ENCODE assay signal across 8 cellular contexts in genomic region chr20:45833883-45834796, GRCh38. TPM values are rescaled to one million over a fixed set of nuclear protein-coding genes. Genes with fewer than 3 reads are reported as not detected.
DNase-seq lines count a peak whose midpoint lies in the region; ATAC-seq and TF ChIP-seq lines count a peak whose summit lies in the region.

No MANE protein-coding gene starts in this region.

- peaks cover 36% of the 10 kb centered on the region for H3F3A ChIP-seq in PC-9 (ENCODE audit: insufficient read depth, low read depth)
- H3F3A ChIP-seq in neural progenitor cell (ENCODE audit: low read depth), result peaks cover 31% of the 10 kb centered on the region

- CTCF ChIA-PET in PC-9 (lab: Charles Lee), result no interaction called here

- H3K4me3 Mint-ChIP-seq in neural progenitor cell, result peak overlapping the region; percentile 82

- no peaks in the 10 kb centered on the region for H3K27me3 ChIP-seq in H7 (ENCODE audit: control insufficient read depth, insufficient read depth, low read length)
- no peaks in the 10 kb centered on the region for H3K27me3 ChIP-seq in PC-9 (ENCODE audit: insufficient read depth, low read depth)
- H3K27me3 ChIP-seq in neural progenitor cell, result no peaks in the 10 kb centered on the region
- H3K27me3 ChIP-seq in upper lobe of left lung, result no peaks in the 10 kb centered on the region

- H3K4me1 Mint-ChIP-seq in neural progenitor cell, result peaks cover 24% of the 10 kb centered on the region

- TF ChIP-seq CTCF in PC-9 (conservative IDR thresholded peaks at IDR 0.05), result no peak
- TF ChIP-seq CTCF in neural progenitor cell (IDR thresholded peaks at IDR 0.05), result no peak
- no peak for TF ChIP-seq CTCF in upper lobe of left lung (IDR thresholded peaks at IDR 0.05)

- no TSS peak for BruUV-seq in PC-9 (replicated peaks; lab: Mats Ljungman, UMichigan)

- H3K27ac ChIP-seq in PC-9 (no peak overlapping the region), neural progenitor cell (no peak overlapping the region), upper lobe of left lung (peak overlapping the region; percentile 86 to 93 (median 91))

- H3K9ac ChIP-seq in neural progenitor cell, result no peak overlapping the region

- peaks cover 9% of the 10 kb centered on the region for H3K36me3 ChIP-seq in H7 (replicated peaks; ENCODE audit: control insufficient read depth, insufficient read depth, low read length)
- H3K36me3 ChIP-seq in PC-9 (ENCODE audit: low read depth), result no peaks in the 10 kb centered on the region
- H3K36me3 ChIP-seq in neural progenitor cell, result no peaks in the 10 kb centered on the region
- peaks cover 0 to 4% (median 2%) of the 10 kb centered on the region in 4 donors for H3K36me3 ChIP-seq in upper lobe of left lung

- peak in 2 of 4 donors; percentile 47 to 72 for TF ChIP-seq POLR2A in upper lobe of left lung (IDR thresholded peaks at IDR 0.05)

- H3K4me1 ChIP-seq in PC-9 (replicated peaks; ENCODE audit: insufficient read depth) (peaks cover 18% of the 10 kb centered on the region), neural progenitor cell (peaks cover 13% of the 10 kb centered on the region), upper lobe of left lung (peaks cover 32 to 40% (median 34%) of the 10 kb centered on the region in 4 donors)

- no peak for TF ChIP-seq EP300 in upper lobe of left lung (IDR thresholded peaks at IDR 0.05)

- H3K79me2 ChIP-seq in PC-9 (ENCODE audit: low read depth) (no peaks in the 10 kb centered on the region), neural progenitor cell (ENCODE audit: low read depth) (peaks cover 10% of the 10 kb centered on the region)

- intact Hi-C loops in PC-9 (cut with micrococcal nuclease; ENCODE audit: unreplicated experiment), result no loop called here

- H2AFZ ChIP-seq in PC-9 (peak overlapping the region; percentile 77), neural progenitor cell (replicated peaks) (peak overlapping the region; percentile 85)

- H3K36me3 Mint-ChIP-seq in activated naive CD4-positive, alpha-beta T cell treated with anti-CD3 and anti-CD28 coated beads, Interleukin-2, amount 50 U/mL, for 72 hours, result no peaks in the 10 kb centered on the region
- no peaks in the 10 kb centered on the region for H3K36me3 Mint-ChIP-seq in neural progenitor cell

- H3K9me2 ChIP-seq in PC-9 (ENCODE audit: insufficient read depth), result no peaks in the 10 kb centered on the region

- POLR2A ChIA-PET in PC-9 (lab: Charles Lee; ENCODE audit: unreplicated experiment), result interaction anchor here (0.6 to 0.7 kb wide), 3 partner anchors 19 to 187 kb away, joined by 3 read pairs; no protein-coding TSS in a partner anchor

- no peaks in the 10 kb centered on the region for H4K20me1 ChIP-seq in PC-9 (ENCODE audit: insufficient read depth)
- H4K20me1 ChIP-seq in neural progenitor cell (ENCODE audit: low read depth), result peaks cover 3% of the 10 kb centered on the region

- peak; percentile 76 to 87 for ATAC-seq in activated naive CD4-positive, alpha-beta T cell treated with anti-CD3 and anti-CD28 coated beads, Interleukin-2, amount 50 U/mL, for 72 hours
- peak; percentile 85 to 87 for ATAC-seq in upper lobe of left lung (ENCODE audit: low FRiP score in 2 of 2)
- ATAC-seq in GM19395 (IDR thresholded peaks at IDR 0.05; ENCODE audit: unreplicated experiment), result no peak

- WGBS in upper lobe of left lung, 2 donors, result 6 to 9% methylated on average over 29 to 52 of the region's 71 CpGs

- H3K27me3 Mint-ChIP-seq in neural progenitor cell (ENCODE audit: insufficient read depth, low read depth), result peaks cover 4% of the 10 kb centered on the region

- no peaks in the 10 kb centered on the region for H3K9me3 Mint-ChIP-seq in activated naive CD4-positive, alpha-beta T cell treated with anti-CD3 and anti-CD28 coated beads, Interleukin-2, amount 50 U/mL, for 72 hours
- no peaks in the 10 kb centered on the region for H3K9me3 Mint-ChIP-seq in neural progenitor cell

- H3K4me2 ChIP-seq in PC-9, result peak overlapping the region; percentile 75
- H3K4me2 ChIP-seq in neural progenitor cell, result peak overlapping the region; percentile 79

- peak overlapping the region; percentile 76 for H3K4me3 ChIP-seq in H7 (ENCODE audit: insufficient read depth, low read depth, low read length)
- peak overlapping the region; percentile 62 for H3K4me3 ChIP-seq in PC-9
- peak overlapping the region; percentile 68 for H3K4me3 ChIP-seq in neural progenitor cell
- peak overlapping the region; percentile 62 to 91 (median 72) for H3K4me3 ChIP-seq in upper lobe of left lung

- no peaks in the 10 kb centered on the region for H3K9me3 ChIP-seq in PC-9 (ENCODE audit: insufficient read depth, low read depth)
- H3K9me3 ChIP-seq in neural progenitor cell (ENCODE audit: low read depth), result no peaks in the 10 kb centered on the region
- H3K9me3 ChIP-seq in upper lobe of left lung, result no peaks in the 10 kb centered on the region

- H3K27ac Mint-ChIP-seq in activated naive CD4-positive, alpha-beta T cell treated with anti-CD3 and anti-CD28 coated beads, Interleukin-2, amount 50 U/mL, for 72 hours, result no peak overlapping the region
- no peak overlapping the region for H3K27ac Mint-ChIP-seq in neural progenitor cell

- peak; percentile 79 for DNase-seq in AG08395 (ENCODE audit: low spot score)
- DNase-seq in H7, result peak; percentile 99
- peak; percentile 30 to 71 for DNase-seq in PC-9
- peak in 1 of 2 donors; percentile 65 for DNase-seq in activated naive CD4-positive, alpha-beta T cell treated with anti-CD3 and anti-CD28 coated beads, Interleukin-2, amount 50 U/mL, for 72 hours (ENCODE audit: low spot score in 2 of 2)
- peak; percentile 72 for DNase-seq in globus pallidus (ENCODE audit: low spot score)
- DNase-seq in neural progenitor cell (ENCODE audit: low spot score), result peak; percentile 85
- peak; percentile 83 to 94 for DNase-seq in upper lobe of left lung

RNA-seq across cellular contexts. Expression of gene SNX21, which starts 0.5 kb away (rescaled TPM):
- 22.5 and 22.7 TPM in 2 replicates for total RNA-seq in H7 (2014; rRNA removed; shearing (Covaris generic))
- total RNA-seq in PC-9 (2021) (9.8 and 13.3 TPM in 2 replicates), neural progenitor cell (ENCODE audit: low replicate concordance) (12.2 and 18.9 TPM in 2 replicates), upper lobe of left lung (100 to 1,000 TPM in 1 of 6 donors, 10 to 100 TPM in 5; 23.9 to 117 (median 52.9) TPM)
- total RNA-seq in activated naive CD4-positive, alpha-beta T cell treated with anti-CD3 and anti-CD28 coated beads, Interleukin-2, amount 50 U/mL, for 72 hours, result 1 to 10 TPM; 2.1 to 2.5 TPM

RNA-seq across cellular contexts. Expression of gene TNNC2, which starts 7.0 kb away (rescaled TPM):
- total RNA-seq in H7 (2014; rRNA removed; shearing (Covaris generic)), result 0.42 and 0.70 TPM in 2 replicates
- total RNA-seq in PC-9 (2021) (1.3 TPM in 1 of 2 replicates, not detected in the other), neural progenitor cell (ENCODE audit: low replicate concordance) (0.81 TPM in 1 of 2 replicates, not detected in the other), upper lobe of left lung (1 to 10 TPM in 1 of 6 donors, under 1 TPM in 2, not detected in 3; 0.37 to 1.1 (median 0.80) TPM)
- total RNA-seq in activated naive CD4-positive, alpha-beta T cell treated with anti-CD3 and anti-CD28 coated beads, Interleukin-2, amount 50 U/mL, for 72 hours, result not detected

RNA-seq across cellular contexts. Expression of gene UBE2C, which starts 21.7 kb away (rescaled TPM):
- total RNA-seq in H7 (2014; rRNA removed; shearing (Covaris generic)), result 265 and 278 TPM in 2 replicates
- total RNA-seq in PC-9 (2021), result 207 TPM in 2 replicates
- 100 to 1,000 TPM; 200 to 371 TPM for total RNA-seq in activated naive CD4-positive, alpha-beta T cell treated with anti-CD3 and anti-CD28 coated beads, Interleukin-2, amount 50 U/mL, for 72 hours
- 325 and 442 TPM in 2 replicates for total RNA-seq in neural progenitor cell (ENCODE audit: low replicate concordance)
- 10 to 100 TPM in 1 of 6 donors, 1 to 10 TPM in 3, not detected in 2; 1.1 to 12.5 (median 3.5) TPM for total RNA-seq in upper lobe of left lung

RNA-seq across cellular contexts. Expression of gene ACOT8, which starts 23.1 kb away (rescaled TPM):
- total RNA-seq in H7 (2014; rRNA removed; shearing (Covaris generic)), result 57.1 and 59.7 TPM in 2 replicates
- total RNA-seq in PC-9 (2021) (33.4 and 40.0 TPM in 2 replicates), neural progenitor cell (ENCODE audit: low replicate concordance) (13.4 and 26.1 TPM in 2 replicates), upper lobe of left lung (10 to 100 TPM; 23.9 to 46.8 (median 31.5) TPM)
- 10 to 100 TPM; 29.1 to 31.3 TPM for total RNA-seq in activated naive CD4-positive, alpha-beta T cell treated with anti-CD3 and anti-CD28 coated beads, Interleukin-2, amount 50 U/mL, for 72 hours

RNA-seq across cellular contexts. Expression of gene ZSWIM3, which starts 23.3 kb away (rescaled TPM):
- total RNA-seq in H7 (2014; rRNA removed; shearing (Covaris generic)), result 5.4 and 5.7 TPM in 2 replicates
- total RNA-seq in PC-9 (2021), result 2.7 and 3.3 TPM in 2 replicates
- total RNA-seq in activated naive CD4-positive, alpha-beta T cell treated with anti-CD3 and anti-CD28 coated beads, Interleukin-2, amount 50 U/mL, for 72 hours, result 1 to 10 TPM; 5.7 to 8.4 TPM
- total RNA-seq in neural progenitor cell (ENCODE audit: low replicate concordance), result 3.7 and 5.4 TPM in 2 replicates
- 1 to 10 TPM; 2.4 to 7.3 (median 3.9) TPM for total RNA-seq in upper lobe of left lung

Comparison
In these comparisons a context has a peak if more than half of its experiments do, and no peak if none do; other contexts are left out.
1. H3K27ac ChIP-seq: peak in upper lobe of left lung (4 of 4); none in PC-9 (single experiment) and neural progenitor cell (single experiment).
2. RNA of gene UBE2C, which starts 21.7 kb away (total RNA-seq): 200 to 371 TPM in activated naive CD4-positive, alpha-beta T cell treated with anti-CD3 and anti-CD28 coated beads, Interleukin-2, amount 50 U/mL, for 72 hours, 325 to 442 TPM in neural progenitor cell, 265 to 278 TPM in H7 and 207 TPM in PC-9; 1.1 to 12.5 TPM in upper lobe of left lung; every median in the first group is over 10 times any median in the second.
3. Peak in every context shown above with its lines, with median percentiles within 50 percentile points of each other: H3K4me3 ChIP-seq.